Comparison of ENCODE assay signal across 7 cellular contexts in the genomic region with DNA sequence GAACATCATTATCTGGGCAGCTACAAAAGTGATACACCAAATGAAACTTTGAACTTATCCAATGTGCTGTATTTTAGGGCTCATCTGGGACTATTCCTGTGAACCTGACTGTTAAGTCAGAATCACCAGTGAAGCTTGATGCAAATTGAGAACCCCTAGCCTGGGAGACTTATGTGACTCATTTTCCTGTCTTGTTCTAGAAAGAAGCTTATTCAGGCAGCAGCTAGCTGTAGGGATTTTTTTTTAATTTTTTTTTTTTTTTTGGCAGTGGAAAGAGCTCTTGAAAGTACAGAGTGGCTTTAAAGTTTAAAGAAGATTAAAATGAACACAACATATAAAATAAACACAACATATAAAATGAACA.
A peak's percentile ranks its signal among the peaks of the same experiment; 100 is the strongest.
DNase-seq lines count a peak whose midpoint lies in the region; ATAC-seq and TF ChIP-seq lines count a peak whose summit lies in the region.

No MANE protein-coding gene starts in this region.

- H3K27ac Mint-ChIP-seq in T-helper 2 cell treated with Interferon-gamma antibody and Interleukin-4, amounts not matched to agents 5 μg/mL and 100 μg/mL, for 36 hours, result peak overlapping the region; percentile 89

- intact Hi-C loops in head of caudate nucleus (cut with DNase I), result loop anchor here (10.0 kb wide), 1 partner anchor 140 kb away; no protein-coding TSS in a partner anchor

- peaks cover 53% of the 10 kb centered on the region for H3K36me3 Mint-ChIP-seq in T-helper 2 cell treated with Interferon-gamma antibody and Interleukin-4, amounts not matched to agents 5 μg/mL and 100 μg/mL, for 36 hours (ENCODE audit: low read depth)

- no peaks in the 10 kb centered on the region for H3K27me3 ChIP-seq in kidney epithelial cell (ENCODE audit: control insufficient read depth, insufficient read depth, low read length)

- H3K4me3 ChIP-seq in kidney epithelial cell (ENCODE audit: low read depth, low read length), result no peak overlapping the region

- no peaks in the 10 kb centered on the region for H3K9me3 Mint-ChIP-seq in T-helper 2 cell treated with Interferon-gamma antibody and Interleukin-4, amounts not matched to agents 5 μg/mL and 100 μg/mL, for 36 hours

- H3K27me3 Mint-ChIP-seq in T-helper 2 cell treated with Interferon-gamma antibody and Interleukin-4, amounts not matched to agents 5 μg/mL and 100 μg/mL, for 36 hours (ENCODE audit: low read depth), result no peaks in the 10 kb centered on the region

- H3K36me3 ChIP-seq in kidney epithelial cell (ENCODE audit: control insufficient read depth, insufficient read depth, low read length), result no peaks in the 10 kb centered on the region

- peaks cover 92% of the 10 kb centered on the region for H3K4me1 Mint-ChIP-seq in T-helper 2 cell treated with Interferon-gamma antibody and Interleukin-4, amounts not matched to agents 5 μg/mL and 100 μg/mL, for 36 hours (ENCODE audit: low read depth)

- DNase-seq in T-helper 2 cell treated with Interferon-gamma antibody and Interleukin-4, amounts not matched to agents 5 μg/mL and 100 μg/mL, for 36 hours (ENCODE audit: low spot score), result no peak
- DNase-seq in kidney epithelial cell (ENCODE audit: low read depth) (peak; percentile 63), head of caudate nucleus (no peak), OCI-M1 (lab: John Stamatoyannopoulos, UW) (no peak)

- ATAC-seq in GM18520 (IDR thresholded peaks at IDR 0.05; ENCODE audit: unreplicated experiment), result peak; percentile 35
- ATAC-seq in HG02938 (IDR thresholded peaks at IDR 0.05; ENCODE audit: unreplicated experiment), result peak; percentile 36
- no peak for ATAC-seq in HG02571 (IDR thresholded peaks at IDR 0.05; ENCODE audit: unreplicated experiment)

- peak overlapping the region; percentile 100 for H3K4me3 Mint-ChIP-seq in T-helper 2 cell treated with Interferon-gamma antibody and Interleukin-4, amounts not matched to agents 5 μg/mL and 100 μg/mL, for 36 hours

- no peak for TF ChIP-seq CTCF in kidney epithelial cell (IDR thresholded peaks at IDR 0.05; ENCODE audit: insufficient read depth, low read length, poor library complexity, severe bottlenecking)
